Comparison of ENCODE assay signal across 37 cellular contexts in genomic region chr15:66514586-66514985, GRCh38. TPM values are rescaled to one million over a fixed set of nuclear protein-coding genes. Genes with fewer than 3 reads are reported as not detected.
"Had no signal": no experiment of that assay in that cellular context is flagged by ENCODE, and none has a peak within 500 bp of the region (broad histone marks: within the 10 kb centered on the region; RNA-seq: fewer than 3 reads in every experiment).

No MANE protein-coding gene starts in this region.

- H3K4me3 ChIP-seq: adrenal gland, body of pancreas, dorsolateral prefrontal cortex, gastrocnemius medialis, heart left ventricle had no signal

- H3K9me3 Mint-ChIP-seq: activated CD4-positive, alpha-beta memory T cell treated with anti-CD3 and anti-CD28 coated beads for 36 hours; activated CD4-positive, alpha-beta T cell treated with anti-CD3 and anti-CD28 coated beads, Interleukin-2, amount 10 ng/mL, durations not matched to agents 24 days and 14 days; activated naive CD4-positive, alpha-beta T cell treated with anti-CD3 and anti-CD28 coated beads for 36 hours; activated naive CD4-positive, alpha-beta T cell treated with anti-CD3 and anti-CD28 coated beads, Interleukin-2, amount 50 U/mL, for 24 hours; activated naive CD8-positive, alpha-beta T cell treated with anti-CD3 and anti-CD28 coated beads for 36 hours; activated naive CD8-positive, alpha-beta T cell treated with anti-CD3 and anti-CD28 coated beads, Interleukin-2, amount 50 U/mL, for 24 hours; activated T-helper 1 cell treated with anti-CD3 and anti-CD28 coated beads, Interleukin-12 subunit alpha, Interleukin-12 subunit beta, Interleukin-2, Interleukin-4 antibody, amounts not matched to agents 30 ng/mL and 10 ng/mL and 1 ng/mL, durations not matched to agents 14 hours and 24 hours and 36 hours; activated T-helper 2 cell treated with anti-CD3 and anti-CD28 coated beads, Interferon-gamma antibody, Interleukin-2, Interleukin-4, amounts not matched to agents 10 μg/mL and 5 μg/mL and 100 μg/mL, durations not matched to agents 14 hours and 24 hours and 36 hours; T-helper 2 cell treated with Interferon-gamma antibody and Interleukin-4, amounts not matched to agents 5 μg/mL and 100 μg/mL, for 36 hours had no signal

- H3K27me3 ChIP-seq: adrenal gland, body of pancreas, dorsolateral prefrontal cortex, foreskin keratinocyte, gastrocnemius medialis, heart left ventricle had no signal

- H3K27ac ChIP-seq: adrenal gland, body of pancreas, dorsolateral prefrontal cortex, foreskin keratinocyte, gastrocnemius medialis, heart left ventricle, WERI-Rb-1 had no signal

- ATAC-seq: activated CD4-positive, alpha-beta T cell treated with anti-CD3 and anti-CD28 coated beads for 36 hours; activated CD8-positive, alpha-beta memory T cell treated with anti-CD3 and anti-CD28 coated beads, Interleukin-2, amount 10 ng/mL, durations not matched to agents 7 days and 5 days; activated CD8-positive, alpha-beta T cell treated with anti-CD3 and anti-CD28 coated beads, Interleukin-2, amount 10 ng/mL, durations not matched to agents 7 days and 5 days; activated naive CD8-positive, alpha-beta T cell treated with anti-CD3 and anti-CD28 coated beads, Interleukin-2, amount 50 U/mL, for 24 hours; body of pancreas; esophagus mucosa; foreskin keratinocyte; gastrocnemius medialis; heart left ventricle; T-helper 17 cell had no signal

- FAIRE-seq: colon had no signal

- H3K4me3 Mint-ChIP-seq: activated CD4-positive, alpha-beta memory T cell treated with anti-CD3 and anti-CD28 coated beads for 36 hours; activated CD4-positive, alpha-beta T cell treated with anti-CD3 and anti-CD28 coated beads for 36 hours; activated CD4-positive, alpha-beta T cell treated with anti-CD3 and anti-CD28 coated beads, Interleukin-2, amount 10 ng/mL, durations not matched to agents 24 days and 14 days; activated CD8-positive, alpha-beta memory T cell treated with anti-CD3 and anti-CD28 coated beads, Interleukin-2, amount 10 ng/mL, durations not matched to agents 7 days and 5 days; activated CD8-positive, alpha-beta T cell treated with anti-CD3 and anti-CD28 coated beads, Interleukin-2, amount 10 ng/mL, durations not matched to agents 7 days and 5 days; activated naive CD4-positive, alpha-beta T cell treated with anti-CD3 and anti-CD28 coated beads for 36 hours; activated naive CD4-positive, alpha-beta T cell treated with anti-CD3 and anti-CD28 coated beads, Interleukin-2, amount 50 U/mL, for 24 hours; activated naive CD8-positive, alpha-beta T cell treated with anti-CD3 and anti-CD28 coated beads for 36 hours; activated naive CD8-positive, alpha-beta T cell treated with anti-CD3 and anti-CD28 coated beads, Interleukin-2, amount 50 U/mL, for 24 hours; activated T-helper 1 cell treated with anti-CD3 and anti-CD28 coated beads, Interleukin-12 subunit alpha, Interleukin-12 subunit beta, Interleukin-2, Interleukin-4 antibody, amounts not matched to agents 30 ng/mL and 10 ng/mL and 1 ng/mL, durations not matched to agents 14 hours and 24 hours and 36 hours; T-helper 17 cell; T-helper 2 cell treated with Interferon-gamma antibody and Interleukin-4, amounts not matched to agents 5 μg/mL and 100 μg/mL, for 36 hours had no signal

- H3K4me1 Mint-ChIP-seq: activated CD4-positive, alpha-beta T cell treated with anti-CD3 and anti-CD28 coated beads for 36 hours; activated CD8-positive, alpha-beta memory T cell treated with anti-CD3 and anti-CD28 coated beads, Interleukin-2, amount 10 ng/mL, durations not matched to agents 7 days and 5 days; activated naive CD4-positive, alpha-beta T cell treated with anti-CD3 and anti-CD28 coated beads, Interleukin-2, amount 50 U/mL, for 24 hours; activated naive CD8-positive, alpha-beta T cell treated with anti-CD3 and anti-CD28 coated beads for 36 hours; activated naive CD8-positive, alpha-beta T cell treated with anti-CD3 and anti-CD28 coated beads, Interleukin-2, amount 50 U/mL, for 24 hours had no signal

- H3K9me3 ChIP-seq: adrenal gland, body of pancreas, gastrocnemius medialis, heart left ventricle had no signal

- H3K27me3 Mint-ChIP-seq: activated CD4-positive, alpha-beta memory T cell treated with anti-CD3 and anti-CD28 coated beads for 36 hours; activated CD4-positive, alpha-beta T cell treated with anti-CD3 and anti-CD28 coated beads for 36 hours; activated CD4-positive, alpha-beta T cell treated with anti-CD3 and anti-CD28 coated beads, Interleukin-2, amount 10 ng/mL, durations not matched to agents 24 days and 14 days; activated CD8-positive, alpha-beta memory T cell treated with anti-CD3 and anti-CD28 coated beads, Interleukin-2, amount 10 ng/mL, durations not matched to agents 7 days and 5 days; activated naive CD4-positive, alpha-beta T cell treated with anti-CD3 and anti-CD28 coated beads, Interleukin-2, amount 50 U/mL, for 24 hours; activated naive CD8-positive, alpha-beta T cell treated with anti-CD3 and anti-CD28 coated beads for 36 hours; activated naive CD8-positive, alpha-beta T cell treated with anti-CD3 and anti-CD28 coated beads, Interleukin-2, amount 50 U/mL, for 24 hours; T-helper 17 cell had no signal

- H3K4me1 ChIP-seq: adrenal gland, body of pancreas, foreskin keratinocyte, gastrocnemius medialis, heart left ventricle had no signal

- DNase-seq: activated CD4-positive, alpha-beta memory T cell treated with anti-CD3 and anti-CD28 coated beads for 36 hours; activated CD4-positive, alpha-beta T cell treated with anti-CD3 and anti-CD28 coated beads for 36 hours; activated CD4-positive, alpha-beta T cell treated with anti-CD3 and anti-CD28 coated beads, Interleukin-2, amount 10 ng/mL, durations not matched to agents 24 days and 14 days; activated CD4-positive, CD25-positive, alpha-beta regulatory T cell; activated CD4-positive, CD25-positive, alpha-beta regulatory T cell treated with anti-CD3 and anti-CD28 coated beads, Interleukin-2, amount 50 U/mL, for 72 hours; activated CD8-positive, alpha-beta memory T cell treated with anti-CD3 and anti-CD28 coated beads, Interleukin-2, amount 10 ng/mL, durations not matched to agents 7 days and 5 days; activated CD8-positive, alpha-beta memory T cell treated with anti-CD3 and anti-CD28 coated beads, Interleukin-2, amount 50 U/mL, for 4 hours; activated CD8-positive, alpha-beta T cell treated with anti-CD3 and anti-CD28 coated beads, Interleukin-2, amount 10 ng/mL, durations not matched to agents 7 days and 5 days; activated effector memory CD4-positive, alpha-beta T cell treated with anti-CD3 and anti-CD28 coated beads, Interleukin-2, amount 50 U/mL, for 16 hours; activated naive CD4-positive, alpha-beta T cell treated with anti-CD3 and anti-CD28 coated beads for 36 hours; activated naive CD8-positive, alpha-beta T cell treated with anti-CD3 and anti-CD28 coated beads for 36 hours; activated naive CD8-positive, alpha-beta T cell treated with anti-CD3 and anti-CD28 coated beads, Interleukin-2, amount 50 U/mL, for 24 hours; activated T-cell treated with anti-CD3 and anti-CD28 coated beads, Interleukin-2, amount 50 U/mL, for 1 hour; activated T-cell treated with anti-CD3 and anti-CD28 coated beads, Interleukin-2, amount 50 U/mL, for 48 hours; adrenal gland; amygdala; aorta; body of pancreas; caudate nucleus; cortex of kidney; dorsolateral prefrontal cortex; effector memory CD4-positive, alpha-beta T cell; foreskin keratinocyte; gastrocnemius medialis; glutamatergic neuron; heart left ventricle; T-helper 1 cell; T-helper 17 cell; T1000; WERI-Rb-1 had no signal

- H3K36me3 ChIP-seq: adrenal gland, gastrocnemius medialis had no signal

- H3K27ac Mint-ChIP-seq: activated CD4-positive, alpha-beta memory T cell treated with anti-CD3 and anti-CD28 coated beads for 36 hours; activated CD4-positive, alpha-beta T cell treated with anti-CD3 and anti-CD28 coated beads for 36 hours; activated CD4-positive, alpha-beta T cell treated with anti-CD3 and anti-CD28 coated beads, Interleukin-2, amount 10 ng/mL, durations not matched to agents 24 days and 14 days; activated CD8-positive, alpha-beta memory T cell treated with anti-CD3 and anti-CD28 coated beads, Interleukin-2, amount 10 ng/mL, durations not matched to agents 7 days and 5 days; activated naive CD4-positive, alpha-beta T cell treated with anti-CD3 and anti-CD28 coated beads, Interleukin-2, amount 50 U/mL, for 24 hours; activated naive CD8-positive, alpha-beta T cell treated with anti-CD3 and anti-CD28 coated beads for 36 hours; activated naive CD8-positive, alpha-beta T cell treated with anti-CD3 and anti-CD28 coated beads, Interleukin-2, amount 50 U/mL, for 24 hours; activated T-helper 1 cell treated with anti-CD3 and anti-CD28 coated beads, Interleukin-12 subunit alpha, Interleukin-12 subunit beta, Interleukin-2, Interleukin-4 antibody, amounts not matched to agents 30 ng/mL and 10 ng/mL and 1 ng/mL, durations not matched to agents 14 hours and 24 hours and 36 hours; activated T-helper 2 cell treated with anti-CD3 and anti-CD28 coated beads, Interferon-gamma antibody, Interleukin-2, Interleukin-4, amounts not matched to agents 10 μg/mL and 5 μg/mL and 100 μg/mL, durations not matched to agents 14 hours and 24 hours and 36 hours; T-helper 17 cell; T-helper 2 cell treated with Interferon-gamma antibody and Interleukin-4, amounts not matched to agents 5 μg/mL and 100 μg/mL, for 36 hours had no signal

RNA-seq across cellular contexts. Expression of gene LCTL, which starts 51.2 kb away (rescaled TPM):
- total RNA-seq: activated CD4-positive, alpha-beta memory T cell treated with anti-CD3 and anti-CD28 coated beads for 36 hours; activated CD4-positive, alpha-beta T cell treated with anti-CD3 and anti-CD28 coated beads for 36 hours; activated CD4-positive, alpha-beta T cell treated with anti-CD3 and anti-CD28 coated beads, Interleukin-2, amount 10 ng/mL, durations not matched to agents 24 days and 14 days; activated CD8-positive, alpha-beta memory T cell treated with anti-CD3 and anti-CD28 coated beads for 36 hours; activated CD8-positive, alpha-beta memory T cell treated with anti-CD3 and anti-CD28 coated beads, Interleukin-2, amount 10 ng/mL, durations not matched to agents 7 days and 5 days; activated CD8-positive, alpha-beta T cell treated with anti-CD3 and anti-CD28 coated beads, Interleukin-2, amount 10 ng/mL, durations not matched to agents 7 days and 5 days; activated naive CD4-positive, alpha-beta T cell treated with anti-CD3 and anti-CD28 coated beads for 36 hours; activated naive CD8-positive, alpha-beta T cell treated with anti-CD3 and anti-CD28 coated beads for 36 hours; activated T-helper 1 cell treated with anti-CD3 and anti-CD28 coated beads, Interleukin-12 subunit alpha, Interleukin-12 subunit beta, Interleukin-2, Interleukin-4 antibody, amounts not matched to agents 30 ng/mL and 10 ng/mL and 1 ng/mL, durations not matched to agents 14 hours and 24 hours and 36 hours; activated T-helper 2 cell treated with anti-CD3 and anti-CD28 coated beads, Interferon-gamma antibody, Interleukin-2, Interleukin-4, amounts not matched to agents 10 μg/mL and 5 μg/mL and 100 μg/mL, durations not matched to agents 14 hours and 24 hours and 36 hours; adrenal gland; aorta; body of pancreas; esophagus mucosa; gastrocnemius medialis; heart left ventricle; T-helper 17 cell had no signal
- polyA plus RNA-seq: aorta, heart left ventricle had no signal
